In genomic region chr3:42375121-42375520, GRCh38 we compare ENCODE assay signal across 18 cellular contexts. TPM values are rescaled to one million over a fixed set of nuclear protein-coding genes. Genes with fewer than 3 reads are reported as not detected.
"Had no signal": no experiment of that assay in that cellular context is flagged by ENCODE, and none has a peak within 500 bp of the region (broad histone marks: within the 10 kb centered on the region; RNA-seq: fewer than 3 reads in every experiment).

No MANE protein-coding gene starts in this region.

- DNase-seq: activated B cell treated with CpG ODN at 0.5 μM for 24 hours; activated CD4-positive, alpha-beta T cell treated with anti-CD3 and anti-CD28 coated beads, Interleukin-2, amount 50 U/mL, for 1 hour; activated effector memory CD4-positive, alpha-beta T cell treated with Interleukin-2 at 50 U/mL for 16 hours; activated T-cell treated with anti-CD3 and anti-CD28 coated beads, Interleukin-2, amount 50 U/mL, for 1 hour; amygdala; cortex of kidney; effector memory CD8-positive, alpha-beta T cell; pancreas; stimulated activated CD4-positive, alpha-beta T cell treated with anti-CD3 and anti-CD28 coated beads, Interleukin-2, amount 100 ng/mL, for 48 hours had no signal

- H3K4me3 ChIP-seq: hepatocyte, pancreas had no signal

- ATAC-seq: effector memory CD8-positive, alpha-beta T cell had no signal

- H3K27ac ChIP-seq: hepatocyte, pancreas had no signal

- H3K27me3 ChIP-seq: pancreas had no signal

- H3K9me3 ChIP-seq: pancreas had no signal

- H3K36me3 ChIP-seq: pancreas had no signal

- H3K4me1 ChIP-seq: pancreas had no signal

RNA-seq across cellular contexts. Expression of gene LYZL4, which starts 35.3 kb away (rescaled TPM):
- total RNA-seq: activated B cell treated with CpG ODN at 0.5 μM for 24 hours, epithelial cell of proximal tubule, hepatocyte, kidney epithelial cell, liver, mesenteric fat pad, pancreas, renal cortical epithelial cell, temporal lobe, ureter had no signal
- polyA plus RNA-seq: hepatocyte, liver, neural cell, pancreas had no signal
